ENCODE assay signal across 8 cellular contexts in genomic region chr5:150448960-150449490, GRCh38. TPM values are rescaled to one million over a fixed set of nuclear protein-coding genes. Genes with fewer than 3 reads are reported as not detected.
A peak's percentile ranks its signal among the peaks of the same experiment; 100 is the strongest.
DNase-seq lines count a peak whose midpoint lies in the region; ATAC-seq and TF ChIP-seq lines count a peak whose summit lies in the region.

No MANE protein-coding gene starts in this region.

- no peak for TF ChIP-seq POLR2A in esophagus muscularis mucosa (IDR thresholded peaks at IDR 0.05; ENCODE audit: low read depth)

- peak overlapping the region; percentile 100 for H3K9ac ChIP-seq in SK-N-MC (ENCODE audit: insufficient read length)

- peak overlapping the region; percentile 97 for H3K27ac ChIP-seq in SK-N-MC
- peak overlapping the region; percentile 88 to 95 (median 92) for H3K27ac ChIP-seq in esophagus muscularis mucosa (replicated peaks in 1 of 4)
- peak overlapping the region; percentile 99 for H3K27ac ChIP-seq in neutrophil

- ATAC-seq in GM19452 (IDR thresholded peaks at IDR 0.05; ENCODE audit: unreplicated experiment): no peak

- DNase-seq in H7: no peak
- DNase-seq in SK-N-MC (ENCODE audit: low read depth, low spot score): no peak
- DNase-seq in esophagus muscularis mucosa (ENCODE audit: extremely low spot score): no peak
- no peak for DNase-seq in AG08395 (ENCODE audit: low spot score)
- DNase-seq in NCI-H2227 treated with DMSO at 0.1 percent for 48 hours (lab: John Stamatoyannopoulos, UW): no peak
- DNase-seq in NCI-H187 (lab: John Stamatoyannopoulos, UW): no peak

- no peak for TF ChIP-seq CTCF in esophagus muscularis mucosa (IDR thresholded peaks at IDR 0.05)
- TF ChIP-seq CTCF in neutrophil (IDR thresholded peaks at IDR 0.05): no peak

- H3K9me3 ChIP-seq in SK-N-MC (ENCODE audit: low read depth, low read length) (peaks cover 4% of the 10 kb centered on the region; the same call in 1 of the 2 replicates), esophagus muscularis mucosa (peaks cover 0 to 6% (median 0%) of the 10 kb centered on the region in 4 donors), neutrophil (no peaks in the 10 kb centered on the region)

- H3K36me3 ChIP-seq in H7 (replicated peaks; ENCODE audit: control insufficient read depth, insufficient read depth, low read length): peaks cover 43% of the 10 kb centered on the region
- peaks cover 52% of the 10 kb centered on the region for H3K36me3 ChIP-seq in SK-N-MC (ENCODE audit: insufficient read depth, low read length)
- peaks cover 37 to 40% (median 38%) of the 10 kb centered on the region in 4 donors for H3K36me3 ChIP-seq in esophagus muscularis mucosa
- H3K36me3 ChIP-seq in neutrophil: peaks cover 34% of the 10 kb centered on the region

- intact Hi-C loops in esophagus muscularis mucosa (cut with DNase I): loop anchor here (10.0 kb wide), 1 partner anchor 314 kb away; no protein-coding TSS in a partner anchor

- peak overlapping the region; percentile 97 for H3K4me3 ChIP-seq in H7 (ENCODE audit: insufficient read depth, low read depth, low read length)
- peak overlapping the region; percentile 97 for H3K4me3 ChIP-seq in SK-N-MC
- peak overlapping the region; percentile 63 to 86 (median 72) for H3K4me3 ChIP-seq in esophagus muscularis mucosa
- H3K4me3 ChIP-seq in neutrophil (ENCODE audit: low read depth in 1 of 2, low read length in 1 of 2): peak overlapping the region; percentile 82 to 97

- WGBS in esophagus muscularis mucosa: 0% methylated on average over 29 of the region's 30 CpGs

- H3K27me3 ChIP-seq in H7 (ENCODE audit: control insufficient read depth, insufficient read depth, low read length) (no peaks in the 10 kb centered on the region; the same call in 1 of the 2 replicates), esophagus muscularis mucosa (no peaks in the 10 kb centered on the region), neutrophil (no peaks in the 10 kb centered on the region)

- TF ChIP-seq EP300 in esophagus muscularis mucosa (IDR thresholded peaks at IDR 0.05): no peak

- peaks cover 13 to 50% (median 30%) of the 10 kb centered on the region in 4 donors for H3K4me1 ChIP-seq in esophagus muscularis mucosa
- H3K4me1 ChIP-seq in neutrophil (ENCODE audit: control insufficient read depth in 1 of 2, insufficient read depth in 1 of 2, low read depth in 1 of 2, low read length in 1 of 2): peaks cover 49 to 56% of the 10 kb centered on the region in 2 experiments

RNA-seq across cellular contexts. Expression of gene RPS14, which starts 0.5 kb away (rescaled TPM):
- 2,734 and 3,255 TPM in 2 replicates for total RNA-seq in H7 (2014; rRNA removed; shearing (Covaris generic))
- total RNA-seq in esophagus muscularis mucosa: 1,000 to 10,000 TPM; 1,492 to 3,727 (median 2,626) TPM

RNA-seq across cellular contexts. Expression of gene CD74, which starts 36.3 kb away (rescaled TPM):
- total RNA-seq in H7 (2014; rRNA removed; shearing (Covaris generic)): 18.0 and 32.2 TPM in 2 replicates
- total RNA-seq in esophagus muscularis mucosa: 100 to 1,000 TPM; 270 to 595 (median 555) TPM

RNA-seq across cellular contexts. Expression of gene NDST1, which starts 58.9 kb away (rescaled TPM):
- 24.8 and 28.7 TPM in 2 replicates for total RNA-seq in H7 (2014; rRNA removed; shearing (Covaris generic))
- 100 to 1,000 TPM in 1 of 4 donors, 10 to 100 TPM in 3; 48.2 to 113 (median 74.5) TPM for total RNA-seq in esophagus muscularis mucosa
